ENCODE assay signal across 1 cellular context in genomic region chr19:4911786-4912672, GRCh38.
TF ChIP-seq lines count a peak whose summit lies in the region.

No MANE protein-coding gene starts in this region.

TF ChIP-seq in HEK293, 187 proteins besides CTCF, POLR2A, EP300 and RAD21 (continued from another document):
- peak; percentile 54; the same call in 1 of the 2 replicates for TF ChIP-seq ZBTB20 (tag by site-specific recombination; IDR thresholded peaks at IDR 0.05)
- TF ChIP-seq ZEB2 (tag by site-specific recombination; IDR thresholded peaks at IDR 0.05), result peak; percentile 63; the same call in 1 of the 2 replicates
- no peak for TF ChIP-seq ZNF26 (tag by site-specific recombination; IDR thresholded peaks at IDR 0.05)
- peak; percentile 60 for TF ChIP-seq ZBTB17 (tag by site-specific recombination; IDR thresholded peaks at IDR 0.05)
- 0 out of 2 replicates have a peak, but pooled peaks have one; percentile 10 for TF ChIP-seq TSHZ1 (tag by site-specific recombination; IDR thresholded peaks at IDR 0.05; ENCODE audit: borderline replicate concordance)
- no peak for TF ChIP-seq ZNF449 (tag by site-specific recombination; IDR thresholded peaks at IDR 0.05)
- TF ChIP-seq ZBTB8A (tag by site-specific recombination; IDR thresholded peaks at IDR 0.05), result peak; percentile 51; the same call in 1 of the 2 replicates
- no peak for TF ChIP-seq ZNF266 (tag by site-specific recombination; IDR thresholded peaks at IDR 0.05; ENCODE audit: low read depth)
- TF ChIP-seq SP7 (tag by site-specific recombination; IDR thresholded peaks at IDR 0.05), result peak; percentile 81
- TF ChIP-seq ZNF18 (tag by site-specific recombination; IDR thresholded peaks at IDR 0.05), result peak; percentile 51; the same call in 1 of the 2 replicates
- TF ChIP-seq ZNF2 (tag by site-specific recombination; IDR thresholded peaks at IDR 0.05), result peak; percentile 47; the same call in 1 of the 2 replicates
- TF ChIP-seq PRDM10 (tag by site-specific recombination; IDR thresholded peaks at IDR 0.05), result peak; percentile 22; the same call in 1 of the 2 replicates
- TF ChIP-seq SP3 (tag by site-specific recombination; IDR thresholded peaks at IDR 0.05), result peak; percentile 11; the same call in 1 of the 2 replicates
- TF ChIP-seq ZBTB26 (tag by site-specific recombination; optimal IDR thresholded peaks at IDR 0.05), result peak; percentile 21
- TF ChIP-seq SP2 (tag by site-specific recombination; IDR thresholded peaks at IDR 0.05), result peak; percentile 75
- 0 out of 2 replicates have a peak, but pooled peaks have one; percentile 19 for TF ChIP-seq ZNF324 (tag by site-specific recombination; IDR thresholded peaks at IDR 0.05)
- TF ChIP-seq PRDM4 (tag by site-specific recombination; IDR thresholded peaks at IDR 0.05), result 0 out of 2 replicates have a peak, but pooled peaks have one; percentile 9
- TF ChIP-seq ZBTB1 (tag by site-specific recombination; IDR thresholded peaks at IDR 0.05), result 0 out of 2 replicates have a peak, but pooled peaks have one; percentile 15
- TF ChIP-seq ZNF394 (tag by site-specific recombination; IDR thresholded peaks at IDR 0.05; ENCODE audit: borderline replicate concordance), result peak; percentile 26; the same call in 1 of the 2 replicates
- peak; percentile 82 for TF ChIP-seq PATZ1 (tag by site-specific recombination; IDR thresholded peaks at IDR 0.05)
